ENCODE assay signal across 9 cellular contexts in the genomic region with DNA sequence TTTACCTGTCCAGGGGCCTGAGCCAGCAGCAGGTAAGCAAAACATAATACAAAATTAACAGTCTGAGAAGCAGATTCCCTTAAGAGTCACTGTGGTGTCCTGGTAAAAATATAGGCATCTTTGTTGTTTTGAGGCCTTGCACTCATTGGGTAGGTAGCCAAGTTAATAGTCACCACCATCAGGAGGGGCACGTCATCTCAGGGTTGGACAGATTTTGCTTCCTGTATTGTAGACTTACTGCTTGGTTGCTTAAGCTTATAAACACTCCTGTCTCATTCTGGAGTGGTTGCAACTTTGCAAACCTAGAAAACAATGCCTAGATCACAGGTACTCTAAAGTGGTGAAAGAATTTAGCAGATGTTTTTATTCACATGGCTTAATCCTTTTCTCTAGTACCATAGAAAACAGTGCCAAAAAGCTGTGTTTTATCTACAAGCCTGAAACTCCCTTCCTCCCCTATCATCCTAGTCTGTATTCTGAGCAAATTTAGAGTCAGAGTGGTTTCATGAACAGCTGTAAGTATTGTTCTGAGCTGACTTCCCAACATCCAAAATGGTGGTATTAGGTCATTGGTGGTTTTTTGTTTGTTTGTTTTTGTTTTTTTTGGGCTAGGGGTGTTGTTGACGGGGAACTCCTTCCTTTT.
DNase-seq lines count a peak whose midpoint lies in the region; ATAC-seq and TF ChIP-seq lines count a peak whose summit lies in the region.
"Had no signal": no experiment of that assay in that cellular context is flagged by ENCODE, and none has a peak within 500 bp of the region (broad histone marks: within the 10 kb centered on the region; RNA-seq: fewer than 3 reads in every experiment).

No MANE protein-coding gene starts in this region.

- no peak for TF ChIP-seq CTCF in activated CD8-positive, alpha-beta T cell treated with anti-CD3 and anti-CD28 coated beads for 36 hours (IDR thresholded peaks at IDR 0.05)
- no peak for TF ChIP-seq CTCF in heart right ventricle (IDR thresholded peaks at IDR 0.05)

- POLR2A ChIA-PET in activated CD8-positive, alpha-beta T cell treated with anti-CD3 and anti-CD28 coated beads for 36 hours (lab: Charles Lee) = interaction anchor here (0.7 to 3.5 kb wide), 11 partner anchors 22 to 125 kb away, joined by 3 to 18 read pairs (median 3); no protein-coding TSS in a partner anchor

- no peaks in the 10 kb centered on the region for H3K9me3 Mint-ChIP-seq in activated CD8-positive, alpha-beta T cell treated with anti-CD3 and anti-CD28 coated beads for 36 hours

- intact Hi-C loops in activated CD8-positive, alpha-beta T cell treated with anti-CD3 and anti-CD28 coated beads for 36 hours (cut with micrococcal nuclease) = no loop called here
- intact Hi-C loops in heart right ventricle (cut with DNase I) = loop anchor here in 8 of 10 donors (1.0 to 10.0 kb wide), 12 partner anchors 19 to 250 kb away; no protein-coding TSS in a partner anchor

- peaks cover 80% of the 10 kb centered on the region for H3K4me1 Mint-ChIP-seq in activated CD8-positive, alpha-beta T cell treated with anti-CD3 and anti-CD28 coated beads for 36 hours (ENCODE audit: low read depth)

- no peaks in the 10 kb centered on the region for H3K9me3 ChIP-seq in heart right ventricle

- peaks cover 46 to 99% (median 84%) of the 10 kb centered on the region in 9 donors for H3K4me1 ChIP-seq in heart right ventricle

- DNase-seq in DMS 273 (lab: John Stamatoyannopoulos, UW; ENCODE audit: unreplicated experiment) = peak; percentile 34
- DNase-seq in DMS 273 treated with DMSO at 0.1 percent for 48 hours (lab: John Stamatoyannopoulos, UW) = no peak
- DNase-seq in activated CD8-positive, alpha-beta T cell treated with anti-CD3 and anti-CD28 coated beads for 36 hours = peak; percentile 56
- DNase-seq in heart right ventricle = peak in 1 of 2 donors; percentile 30
- no peak for DNase-seq in substantia nigra (lab: John Stamatoyannopoulos, UW)
- no peak for DNase-seq in midbrain (lab: John Stamatoyannopoulos, UW)
- DNase-seq in SK-N-DZ (ENCODE audit: low spot score) = no peak

- H3K27me3 Mint-ChIP-seq in activated CD8-positive, alpha-beta T cell treated with anti-CD3 and anti-CD28 coated beads for 36 hours = no peaks in the 10 kb centered on the region

- H3K27ac ChIP-seq in heart right ventricle = peak overlapping the region; percentile 73 to 93 (median 90)
- H3K27ac ChIP-seq in substantia nigra (ENCODE audit: low read depth, low read length, poor library complexity, severe bottlenecking) = peak overlapping the region; percentile 28
- H3K27ac ChIP-seq: 22Rv1 had no signal

- ATAC-seq in HG03064 (IDR thresholded peaks at IDR 0.05; ENCODE audit: low read depth, unreplicated experiment) (peak; percentile 16), heart right ventricle (peak; percentile 0 to 38 (median 24))
- peak; percentile 22 for ATAC-seq in activated CD8-positive, alpha-beta T cell treated with anti-CD3 and anti-CD28 coated beads for 36 hours

- H3K4me3 Mint-ChIP-seq in activated CD8-positive, alpha-beta T cell treated with anti-CD3 and anti-CD28 coated beads for 36 hours = peak overlapping the region; percentile 83

- H3K27ac Mint-ChIP-seq in activated CD8-positive, alpha-beta T cell treated with anti-CD3 and anti-CD28 coated beads for 36 hours = peak overlapping the region; percentile 94

- H3K27me3 ChIP-seq in heart right ventricle = no peaks in the 10 kb centered on the region

- peaks cover 0 to 61% (median 4%) of the 10 kb centered on the region in 9 donors for H3K36me3 ChIP-seq in heart right ventricle

- CTCF ChIA-PET in activated CD8-positive, alpha-beta T cell treated with anti-CD3 and anti-CD28 coated beads for 36 hours (lab: Charles Lee) = interaction anchor here (1.1 to 4.2 kb wide), 7 partner anchors 11 to 251 kb away, joined by 3 to 14 read pairs (median 8); no protein-coding TSS in a partner anchor

- peaks cover 48% of the 10 kb centered on the region for H3K36me3 Mint-ChIP-seq in activated CD8-positive, alpha-beta T cell treated with anti-CD3 and anti-CD28 coated beads for 36 hours (ENCODE audit: low read depth)

- WGBS in heart right ventricle, 2 donors = 10 to 21% methylated on average over 2 of the region's 2 CpGs

- H3K4me3 ChIP-seq in heart right ventricle = peak overlapping the region; percentile 14 to 65 (median 52)

Comparison
In these comparisons a context has a peak if more than half of its experiments do, and no peak if none do; other contexts are left out.
1. DNase-seq: peak in DMS 273 (single experiment) and activated CD8-positive, alpha-beta T cell treated with anti-CD3 and anti-CD28 coated beads for 36 hours (single experiment); none in DMS 273 treated with DMSO at 0.1 percent for 48 hours (single experiment), substantia nigra (0 of 49), midbrain (single experiment) and SK-N-DZ (single experiment).
2. Peak in every context shown above with its lines, with median percentiles within 50 percentile points of each other: ATAC-seq.